28 cellular contexts compared by ENCODE assay signal in the genomic region with DNA sequence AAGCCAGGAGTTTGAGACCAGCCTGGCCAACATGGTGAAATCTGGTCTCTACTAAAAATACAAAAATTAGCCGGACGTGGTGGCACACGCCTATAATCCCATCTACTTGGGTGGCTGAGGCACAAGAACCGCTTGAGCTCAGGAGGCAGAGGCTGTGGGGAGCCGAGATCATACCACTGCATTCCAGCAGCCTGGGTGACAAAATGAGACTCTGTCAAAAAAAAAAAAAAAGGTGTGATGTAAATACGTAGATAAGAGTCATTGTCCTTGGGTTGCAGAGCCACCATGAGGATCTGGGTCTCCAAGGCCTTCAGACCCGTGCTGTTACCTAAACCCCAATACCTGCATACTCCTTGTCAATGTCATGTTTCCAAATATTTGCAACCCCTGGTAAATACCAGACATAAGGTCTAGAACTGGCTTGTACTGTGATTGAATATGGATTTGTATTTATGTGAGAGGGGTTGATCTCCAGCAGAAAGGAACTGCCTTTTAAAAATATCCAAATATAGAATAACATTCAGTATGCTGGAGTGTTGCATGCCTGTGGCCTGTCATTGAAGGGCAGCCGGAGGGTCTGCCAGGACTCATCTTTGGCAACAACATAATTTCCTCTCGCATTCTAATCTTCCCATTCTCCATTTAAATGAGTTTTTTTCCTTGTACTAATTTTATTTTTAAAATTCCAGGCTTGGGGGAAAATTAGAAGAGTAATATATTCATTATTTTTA. TPM values are rescaled to one million over a fixed set of nuclear protein-coding genes. Genes with fewer than 3 reads are reported as not detected.
"Had no signal": no experiment of that assay in that cellular context is flagged by ENCODE, and none has a peak within 500 bp of the region (broad histone marks: within the 10 kb centered on the region; RNA-seq: fewer than 3 reads in every experiment).

No MANE protein-coding gene starts in this region.

- H3K9me3 Mint-ChIP-seq: activated CD8-positive, alpha-beta T cell treated with anti-CD3 and anti-CD28 coated beads for 36 hours; activated naive CD4-positive, alpha-beta T cell treated with anti-CD3 and anti-CD28 coated beads, Interleukin-2, amount 50 U/mL, for 24 hours had no signal

- H3K4me3 Mint-ChIP-seq: activated CD4-positive, alpha-beta T cell treated with anti-CD3 and anti-CD28 coated beads for 36 hours; activated CD8-positive, alpha-beta T cell treated with anti-CD3 and anti-CD28 coated beads for 36 hours; activated naive CD4-positive, alpha-beta T cell treated with anti-CD3 and anti-CD28 coated beads, Interleukin-2, amount 50 U/mL, for 24 hours had no signal

- H3K36me3 ChIP-seq: brain microvascular endothelial cell, cardiac muscle cell, MG63, Peyer's patch, WERI-Rb-1 had no signal

- H3K27me3 ChIP-seq: brain microvascular endothelial cell, cardiac muscle cell, MG63, Peyer's patch had no signal

- H3K4me1 ChIP-seq: Peyer's patch had no signal

- H3K4me3 ChIP-seq: cardiac muscle cell, MG63, Peyer's patch had no signal

- H3K27ac ChIP-seq: brain microvascular endothelial cell, cardiac muscle cell, Peyer's patch, RWPE1, WERI-Rb-1 had no signal

- ATAC-seq: activated CD4-positive, alpha-beta T cell treated with anti-CD3 and anti-CD28 coated beads for 36 hours; activated CD8-positive, alpha-beta T cell treated with anti-CD3 and anti-CD28 coated beads for 36 hours had no signal

- H3K27ac Mint-ChIP-seq: activated CD4-positive, alpha-beta T cell treated with anti-CD3 and anti-CD28 coated beads for 36 hours; activated CD8-positive, alpha-beta T cell treated with anti-CD3 and anti-CD28 coated beads for 36 hours; activated naive CD4-positive, alpha-beta T cell treated with anti-CD3 and anti-CD28 coated beads, Interleukin-2, amount 50 U/mL, for 24 hours had no signal

- H3K4me1 Mint-ChIP-seq: activated CD4-positive, alpha-beta T cell treated with anti-CD3 and anti-CD28 coated beads for 36 hours had no signal

- H3K27me3 Mint-ChIP-seq: activated CD4-positive, alpha-beta T cell treated with anti-CD3 and anti-CD28 coated beads for 36 hours; activated CD8-positive, alpha-beta T cell treated with anti-CD3 and anti-CD28 coated beads for 36 hours; activated naive CD4-positive, alpha-beta T cell treated with anti-CD3 and anti-CD28 coated beads, Interleukin-2, amount 50 U/mL, for 24 hours had no signal

- DNase-seq: activated CD4-positive, alpha-beta T cell treated with anti-CD3 and anti-CD28 coated beads for 36 hours; activated CD4-positive, alpha-beta T cell treated with anti-CD3 and anti-CD28 coated beads, Interleukin-2, amount 50 U/mL, for 1 hour; activated CD8-positive, alpha-beta memory T cell treated with anti-CD3 and anti-CD28 coated beads, Interleukin-2, amount 50 U/mL, for 4 hours; activated CD8-positive, alpha-beta T cell treated with anti-CD3 and anti-CD28 coated beads for 36 hours; activated effector memory CD4-positive, alpha-beta T cell treated with Interleukin-2 at 50 U/mL for 16 hours; activated naive CD4-positive, alpha-beta T cell; amniotic stem cell; brain microvascular endothelial cell; MG63; MV-4-11; NCI-H1092 treated with DMSO at 0.1 percent for 48 hours; NCI-H1417 treated with DMSO at 0.1 percent for 48 hours; NCI-H1694; NCI-H2029; NCI-H2107; NCI-H345; NCI-H510A; NCI-H69; NK-92 treated with Interleukin-12 subunit alpha and Interleukin-12 subunit beta, amount 100 ng/mL, for 24 hours; OCI-M1; Peyer's patch; SHP77; T-helper 1 cell; WERI-Rb-1 had no signal

- H3K36me3 Mint-ChIP-seq: activated naive CD4-positive, alpha-beta T cell treated with anti-CD3 and anti-CD28 coated beads, Interleukin-2, amount 50 U/mL, for 24 hours had no signal

- H3K9me3 ChIP-seq: MG63, Peyer's patch had no signal

RNA-seq across cellular contexts. Expression of a gene that starts 40.4 kb away (rescaled TPM):
- total RNA-seq: activated CD4-positive, alpha-beta T cell treated with anti-CD3 and anti-CD28 coated beads for 36 hours; activated CD8-positive, alpha-beta T cell treated with anti-CD3 and anti-CD28 coated beads for 36 hours; cardiac muscle cell; Peyer's patch; T-helper 2 cell treated with Interferon-gamma antibody and Interleukin-4, amounts not matched to agents 100 ng/mL and 5 ng/mL, for 36 hours had no signal
- polyA plus RNA-seq: cardiac muscle cell had no signal
